In genomic region chrX:45849261-45849660, GRCh38 we compare ENCODE assay signal across 1 cellular context.
TF ChIP-seq lines count a peak whose summit lies in the region.

No MANE protein-coding gene starts in this region.

TF ChIP-seq in GM23338, 12 proteins besides CTCF, POLR2A, EP300 and RAD21 (continued from another document):
- TF ChIP-seq REST (IDR thresholded peaks at IDR 0.05; ENCODE audit: unreplicated experiment), result no peak
- TF ChIP-seq ETS1 (IDR thresholded peaks at IDR 0.05), result no peak
- no peak for TF ChIP-seq EZH2 (IDR thresholded peaks at IDR 0.05; ENCODE audit: low read depth, unreplicated experiment)
TF ChIP-seq in GM23338: peak in this region for 0.
